In the genomic region with DNA sequence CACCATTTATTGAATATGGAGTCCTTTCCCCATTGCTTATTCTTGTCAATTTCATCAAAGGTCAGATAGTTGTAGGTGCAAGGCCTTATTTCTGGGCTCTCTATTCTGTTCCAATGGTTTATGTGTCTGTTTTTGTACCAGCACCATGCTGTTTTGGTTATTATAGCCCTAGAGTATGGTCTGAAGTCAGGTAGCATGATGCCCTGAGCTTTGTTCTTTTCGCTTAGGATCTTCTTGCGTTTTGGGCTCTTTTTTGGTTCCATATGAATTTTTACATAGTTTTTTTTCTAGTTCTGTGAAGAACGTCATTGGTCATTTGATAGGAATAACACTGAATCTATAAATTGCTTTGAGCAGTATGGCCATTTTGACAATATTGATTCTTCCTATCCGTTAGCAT, we compare ENCODE assay signal across 36 cellular contexts. TPM values are rescaled to one million over a fixed set of nuclear protein-coding genes. Genes with fewer than 3 reads are reported as not detected.
"Had no signal": no experiment of that assay in that cellular context is flagged by ENCODE, and none has a peak within 500 bp of the region (broad histone marks: within the 10 kb centered on the region; RNA-seq: fewer than 3 reads in every experiment).

No MANE protein-coding gene starts in this region.

- H3K9me3 Mint-ChIP-seq: activated CD4-positive, alpha-beta memory T cell treated with anti-CD3 and anti-CD28 coated beads for 36 hours; activated T-cell treated with anti-CD3 and anti-CD28 coated beads, Interleukin-2, amount 50 U/mL, for 4 hours; activated T-helper 1 cell treated with anti-CD3 and anti-CD28 coated beads, Interleukin-12 subunit alpha, Interleukin-12 subunit beta, Interleukin-2, Interleukin-4 antibody, amounts not matched to agents 30 ng/mL and 10 ng/mL and 1 ng/mL, durations not matched to agents 14 hours and 24 hours and 36 hours; activated T-helper 17 cell treated with anti-CD3 and anti-CD28 coated beads, Interleukin-2, amount 50 U/mL, for 72 hours; T-helper 1 cell treated with Interleukin-12 subunit alpha and Interleukin-12 subunit beta and Interleukin-4 antibody, amounts not matched to agents 30 μg/mL and 1 μg/mL, for 36 hours; T-helper 2 cell treated with Interferon-gamma antibody and Interleukin-4, amounts not matched to agents 5 μg/mL and 100 μg/mL, for 36 hours had no signal

- H3K27ac ChIP-seq: adrenal gland, body of pancreas, brain microvascular endothelial cell, breast epithelium, VCaP had no signal

- H3K27me3 Mint-ChIP-seq: activated CD4-positive, alpha-beta memory T cell treated with anti-CD3 and anti-CD28 coated beads for 36 hours; activated CD8-positive, alpha-beta T cell treated with anti-CD3 and anti-CD28 coated beads for 36 hours; activated naive CD8-positive, alpha-beta T cell treated with anti-CD3 and anti-CD28 coated beads for 36 hours had no signal

- H3K4me3 Mint-ChIP-seq: activated B cell treated with CpG ODN at 0.5 μM for 24 hours; activated CD4-positive, alpha-beta memory T cell treated with anti-CD3 and anti-CD28 coated beads for 36 hours; activated CD4-positive, alpha-beta T cell treated with anti-CD3 and anti-CD28 coated beads, Interleukin-2, amount 10 ng/mL, durations not matched to agents 24 days and 14 days; activated CD8-positive, alpha-beta T cell treated with anti-CD3 and anti-CD28 coated beads for 36 hours; activated naive CD8-positive, alpha-beta T cell treated with anti-CD3 and anti-CD28 coated beads for 36 hours; activated T-cell treated with anti-CD3 and anti-CD28 coated beads, Interleukin-2, amount 50 U/mL, for 4 hours; activated T-cell treated with anti-CD3 and anti-CD28 coated beads, Interleukin-2, amount 50 U/mL, for 72 hours; activated T-helper 1 cell treated with anti-CD3 and anti-CD28 coated beads, Interleukin-12 subunit alpha, Interleukin-12 subunit beta, Interleukin-2, Interleukin-4 antibody, amounts not matched to agents 30 ng/mL and 10 ng/mL and 1 ng/mL, durations not matched to agents 14 hours and 24 hours and 36 hours; activated T-helper 17 cell treated with anti-CD3 and anti-CD28 coated beads, Interleukin-2, amount 50 U/mL, for 72 hours; T-helper 1 cell treated with Interleukin-12 subunit alpha and Interleukin-12 subunit beta and Interleukin-4 antibody, amounts not matched to agents 30 μg/mL and 1 μg/mL, for 36 hours; T-helper 2 cell treated with Interferon-gamma antibody and Interleukin-4, amounts not matched to agents 5 μg/mL and 100 μg/mL, for 36 hours had no signal

- ATAC-seq: activated CD8-positive, alpha-beta T cell treated with anti-CD3 and anti-CD28 coated beads for 36 hours; activated naive CD4-positive, alpha-beta T cell treated with anti-CD3 and anti-CD28 coated beads, Interleukin-2, amount 50 U/mL, for 72 hours; activated T-cell treated with anti-CD3 and anti-CD28 coated beads, Interleukin-2, amount 50 U/mL, for 4 hours; activated T-cell treated with anti-CD3 and anti-CD28 coated beads, Interleukin-2, amount 50 U/mL, for 72 hours; activated T-helper 17 cell treated with anti-CD3 and anti-CD28 coated beads, Interleukin-2, amount 50 U/mL, for 72 hours; body of pancreas had no signal

- DNase-seq: activated B cell treated with CpG ODN at 0.5 μM for 24 hours; activated CD4-positive, alpha-beta memory T cell treated with anti-CD3 and anti-CD28 coated beads for 36 hours; activated CD4-positive, alpha-beta T cell treated with anti-CD3 and anti-CD28 coated beads for 4 hours; activated CD4-positive, alpha-beta T cell treated with anti-CD3 and anti-CD28 coated beads, Interleukin-2, amount 10 ng/mL, durations not matched to agents 24 days and 14 days; activated CD4-positive, alpha-beta T cell treated with anti-CD3 and anti-CD28 coated beads, Interleukin-2, amount 50 U/mL, for 1 hour; activated CD4-positive, alpha-beta T cell treated with anti-CD3 and anti-CD28 coated beads, Interleukin-2, amount 50 U/mL, for 4 hours; activated CD4-positive, CD25-positive, alpha-beta regulatory T cell treated with anti-CD3 and anti-CD28 coated beads, Interleukin-2, amount 50 U/mL, for 72 hours; activated CD8-positive, alpha-beta memory T cell treated with anti-CD3 and anti-CD28 coated beads, Interleukin-2, amount 50 U/mL, for 4 hours; activated CD8-positive, alpha-beta T cell treated with anti-CD3 and anti-CD28 coated beads for 36 hours; activated gamma-delta T cell; activated naive CD4-positive, alpha-beta T cell treated with anti-CD3 and anti-CD28 coated beads, Interleukin-2, amount 50 U/mL, for 16 hours; activated naive CD4-positive, alpha-beta T cell treated with Interleukin-2 at 50 U/mL for 16 hours; activated naive CD8-positive, alpha-beta T cell treated with anti-CD3 and anti-CD28 coated beads for 36 hours; activated T-cell treated with anti-CD3 and anti-CD28 coated beads for 4 hours; activated T-cell treated with anti-CD3 and anti-CD28 coated beads, Interleukin-2, amount 50 U/mL, for 1 hour; activated T-cell treated with anti-CD3 and anti-CD28 coated beads, Interleukin-2, amount 50 U/mL, for 4 hours; activated T-cell treated with anti-CD3 and anti-CD28 coated beads, Interleukin-2, amount 50 U/mL, for 72 hours; adrenal gland; amniotic stem cell; aorta; body of pancreas; brain microvascular endothelial cell; central memory CD4-positive, alpha-beta T cell; T-helper 1 cell; T-helper 2 cell; T-helper 9 cell had no signal

- H3K4me1 Mint-ChIP-seq: activated CD4-positive, alpha-beta T cell treated with anti-CD3 and anti-CD28 coated beads, Interleukin-2, amount 10 ng/mL, durations not matched to agents 24 days and 14 days; activated naive CD8-positive, alpha-beta T cell treated with anti-CD3 and anti-CD28 coated beads for 36 hours; activated T-helper 17 cell treated with anti-CD3 and anti-CD28 coated beads, Interleukin-2, amount 50 U/mL, for 72 hours had no signal

- H3K36me3 Mint-ChIP-seq: activated CD4-positive, alpha-beta memory T cell treated with anti-CD3 and anti-CD28 coated beads for 36 hours had no signal

- H3K27ac Mint-ChIP-seq: activated B cell treated with CpG ODN at 0.5 μM for 24 hours; activated CD4-positive, alpha-beta memory T cell treated with anti-CD3 and anti-CD28 coated beads for 36 hours; activated CD4-positive, alpha-beta T cell treated with anti-CD3 and anti-CD28 coated beads, Interleukin-2, amount 10 ng/mL, durations not matched to agents 24 days and 14 days; activated CD8-positive, alpha-beta T cell treated with anti-CD3 and anti-CD28 coated beads for 36 hours; activated naive CD4-positive, alpha-beta T cell treated with anti-CD3 and anti-CD28 coated beads, Interleukin-2, amount 50 U/mL, for 72 hours; activated naive CD8-positive, alpha-beta T cell treated with anti-CD3 and anti-CD28 coated beads for 36 hours; activated T-cell treated with anti-CD3 and anti-CD28 coated beads, Interleukin-2, amount 50 U/mL, for 72 hours; activated T-helper 1 cell treated with anti-CD3 and anti-CD28 coated beads, Interleukin-12 subunit alpha, Interleukin-12 subunit beta, Interleukin-2, Interleukin-4 antibody, amounts not matched to agents 30 ng/mL and 10 ng/mL and 1 ng/mL, durations not matched to agents 14 hours and 24 hours and 36 hours; activated T-helper 17 cell treated with anti-CD3 and anti-CD28 coated beads, Interleukin-2, amount 50 U/mL, for 72 hours; T-helper 1 cell treated with Interleukin-12 subunit alpha and Interleukin-12 subunit beta and Interleukin-4 antibody, amounts not matched to agents 30 μg/mL and 1 μg/mL, for 36 hours; T-helper 2 cell treated with Interferon-gamma antibody and Interleukin-4, amounts not matched to agents 5 μg/mL and 100 μg/mL, for 36 hours had no signal

RNA-seq across cellular contexts. Expression of gene IFNE, which starts 40.2 kb away (rescaled TPM):
- total RNA-seq: activated B cell treated with CpG ODN at 0.5 μM for 24 hours; activated CD4-positive, alpha-beta memory T cell treated with anti-CD3 and anti-CD28 coated beads for 36 hours; activated CD4-positive, alpha-beta T cell treated with anti-CD3 and anti-CD28 coated beads, Interleukin-2, amount 10 ng/mL, durations not matched to agents 24 days and 14 days; activated CD8-positive, alpha-beta memory T cell treated with anti-CD3 and anti-CD28 coated beads for 36 hours; activated CD8-positive, alpha-beta T cell treated with anti-CD3 and anti-CD28 coated beads for 36 hours; activated naive CD4-positive, alpha-beta T cell treated with anti-CD3 and anti-CD28 coated beads, Interleukin-2, amount 50 U/mL, for 72 hours; activated naive CD8-positive, alpha-beta T cell treated with anti-CD3 and anti-CD28 coated beads for 36 hours; activated T-cell treated with anti-CD3 and anti-CD28 coated beads, Interleukin-2, amount 50 U/mL, for 4 hours; activated T-cell treated with anti-CD3 and anti-CD28 coated beads, Interleukin-2, amount 50 U/mL, for 72 hours; activated T-helper 1 cell treated with anti-CD3 and anti-CD28 coated beads, Interleukin-12 subunit alpha, Interleukin-12 subunit beta, Interleukin-2, Interleukin-4 antibody, amounts not matched to agents 30 ng/mL and 10 ng/mL and 1 ng/mL, durations not matched to agents 14 hours and 24 hours and 36 hours; activated T-helper 17 cell treated with anti-CD3 and anti-CD28 coated beads, Interleukin-2, amount 50 U/mL, for 72 hours; adrenal gland; aorta; cardiac septum; cerebellum had no signal
